ENCODE assay signal across 8 cellular contexts in genomic region chr15:76932090-76932966, GRCh38. TPM values are rescaled to one million over a fixed set of nuclear protein-coding genes. Genes with fewer than 3 reads are reported as not detected.
DNase-seq lines count a peak whose midpoint lies in the region; ATAC-seq and TF ChIP-seq lines count a peak whose summit lies in the region.

No MANE protein-coding gene starts in this region.

- peak overlapping the region; percentile 91 for H3K27ac Mint-ChIP-seq in neural crest cell (ENCODE audit: unreplicated experiment)

- ATAC-seq in heart left ventricle (no peak), left cardiac atrium (no peak), GM18520 (IDR thresholded peaks at IDR 0.05; ENCODE audit: unreplicated experiment) (no peak)

- H3K9me3 ChIP-seq in heart left ventricle, result no peaks in the 10 kb centered on the region
- H3K9me3 ChIP-seq in effector memory CD4-positive, alpha-beta T cell (ENCODE audit: control insufficient read depth, low read length), result no peaks in the 10 kb centered on the region

- TF ChIP-seq CTCF in heart left ventricle (IDR thresholded peaks at IDR 0.05), result no peak
- no peak for TF ChIP-seq CTCF in neural crest cell (conservative IDR thresholded peaks at IDR 0.05)

- intact Hi-C loops in heart left ventricle (cut with DNase I), result no loop called here
- intact Hi-C loops in left cardiac atrium (cut with DNase I), result no loop called here

- H3K36me3 Mint-ChIP-seq in neural crest cell (ENCODE audit: low read depth), result peaks cover 19% of the 10 kb centered on the region

- peak overlapping the region in 11 of 12 donors; percentile 72 to 91 (median 79) for H3K27ac ChIP-seq in heart left ventricle
- peak overlapping the region; percentile 63 for H3K27ac ChIP-seq in effector memory CD4-positive, alpha-beta T cell (ENCODE audit: insufficient read depth, low read length, poor library complexity, severe bottlenecking)

- DNase-seq in heart left ventricle, result no peak
- no peak for DNase-seq in left cardiac atrium
- peak; percentile 17 for DNase-seq in RPMI7951 (ENCODE audit: low read depth)
- DNase-seq in effector memory CD4-positive, alpha-beta T cell, result no peak
- DNase-seq in neural crest cell (ENCODE audit: low read depth, low spot score), result no peak
- DNase-seq in NCI-H446 treated with DMSO at 0.1 percent for 48 hours (lab: John Stamatoyannopoulos, UW), result no peak
- DNase-seq in iPS-NIHi7 (ENCODE audit: extremely low spot score), result no peak

- H3K9me3 Mint-ChIP-seq in neural crest cell, result no peaks in the 10 kb centered on the region

- H3K4me1 Mint-ChIP-seq in neural crest cell, result peaks cover 66% of the 10 kb centered on the region

- peak overlapping the region; percentile 92 for H3K4me3 Mint-ChIP-seq in neural crest cell

- no peaks in the 10 kb centered on the region for H3K27me3 ChIP-seq in heart left ventricle
- no peaks in the 10 kb centered on the region for H3K27me3 ChIP-seq in effector memory CD4-positive, alpha-beta T cell (replicated peaks; ENCODE audit: control insufficient read depth, insufficient read depth, low read length, poor library complexity, severe bottlenecking)

- no peaks in the 10 kb centered on the region for H3K27me3 Mint-ChIP-seq in neural crest cell (ENCODE audit: low read depth)

- peaks cover 0 to 19% (median 10%) of the 10 kb centered on the region in 12 donors for H3K4me1 ChIP-seq in heart left ventricle
- peaks cover 4% of the 10 kb centered on the region for H3K4me1 ChIP-seq in effector memory CD4-positive, alpha-beta T cell (ENCODE audit: control insufficient read depth, insufficient read depth, low read length, poor library complexity, severe bottlenecking)

- 16 to 26% (median 20%) methylated on average over 13 to 20 of the region's 20 CpGs for WGBS in heart left ventricle, 4 donors

- H3K36me3 ChIP-seq in heart left ventricle, result peaks cover 0 to 46% (median 28%) of the 10 kb centered on the region in 9 donors
- H3K36me3 ChIP-seq in effector memory CD4-positive, alpha-beta T cell (ENCODE audit: control insufficient read depth, insufficient read depth, low read length), result peaks cover 3% of the 10 kb centered on the region

- peak overlapping the region; percentile 56 to 100 (median 78) for H3K4me3 ChIP-seq in heart left ventricle
- peak overlapping the region; percentile 79 for H3K4me3 ChIP-seq in effector memory CD4-positive, alpha-beta T cell (ENCODE audit: insufficient read depth, low read depth, low read length, poor library complexity, severe bottlenecking)

- TF ChIP-seq POLR2A in heart left ventricle (IDR thresholded peaks at IDR 0.05), result no peak

RNA-seq across cellular contexts. Expression of gene RCN2, which starts 0.8 kb away (rescaled TPM):
- total RNA-seq in heart left ventricle, result 10 to 100 TPM; 22.2 to 32.9 (median 28.7) TPM
- 10 to 100 TPM; 17.3 to 38.6 TPM for polyA plus RNA-seq in heart left ventricle
- total RNA-seq in left cardiac atrium, result 10 to 100 TPM; 20.9 to 26.7 TPM
- total RNA-seq in RPMI7951 (2014; rRNA removed; shearing (Covaris generic)), result 122 and 145 TPM in 2 replicates
- total RNA-seq in neural crest cell, result 159 and 161 TPM in 2 replicates

RNA-seq across cellular contexts. Expression of gene SCAPER, which starts 27.2 kb away (rescaled TPM):
- 10 to 100 TPM; 27.7 to 53.9 (median 41.5) TPM for total RNA-seq in heart left ventricle
- 10 to 100 TPM in 1 of 2 donors, 1 to 10 TPM in 1; 6.7 to 12.0 TPM for polyA plus RNA-seq in heart left ventricle
- total RNA-seq in left cardiac atrium, result 10 to 100 TPM; 28.9 to 30.1 TPM
- total RNA-seq in RPMI7951 (2014; rRNA removed; shearing (Covaris generic)), result 10.6 and 13.9 TPM in 2 replicates
- total RNA-seq in neural crest cell, result 15.3 and 18.4 TPM in 2 replicates
